In genomic region chr1:23557471-23558124, GRCh38 we compare ENCODE assay signal across 8 cellular contexts. TPM values are rescaled to one million over a fixed set of nuclear protein-coding genes. Genes with fewer than 3 reads are reported as not detected.
DNase-seq lines count a peak whose midpoint lies in the region; ATAC-seq and TF ChIP-seq lines count a peak whose summit lies in the region.

No MANE protein-coding gene starts in this region.

- peaks cover 56% of the 10 kb centered on the region for H3K4me1 ChIP-seq in HAP-1
- peaks cover 60% of the 10 kb centered on the region for H3K4me1 ChIP-seq in hepatocyte (ENCODE audit: insufficient read depth)
- peaks cover 66% of the 10 kb centered on the region for H3K4me1 ChIP-seq in smooth muscle cell (ENCODE audit: low read depth)

- peak overlapping the region; percentile 93 for H3K4me3 ChIP-seq in HAP-1
- peak overlapping the region; percentile 68 for H3K4me3 ChIP-seq in hepatocyte
- peak overlapping the region; percentile 89 for H3K4me3 ChIP-seq in smooth muscle cell

- no peaks in the 10 kb centered on the region for H3K9me2 ChIP-seq in hepatocyte (replicated peaks; ENCODE audit: insufficient read depth)

- in situ Hi-C loops in HAP-1 (cut with MboI; ENCODE audit: low sequenced_read_pairs) = no loop called here

- peak overlapping the region; percentile 98 for H3K27ac Mint-ChIP-seq in WTC11

- H3K9me3 Mint-ChIP-seq in WTC11 = no peaks in the 10 kb centered on the region

- POLR2A ChIA-PET in WTC11 (lab: Charles Lee) = interaction anchor here (1.0 to 7.7 kb wide), 6 partner anchors 10 to 80 kb away, joined by 3 to 100 read pairs (median 6); no protein-coding TSS in a partner anchor

- no peak for DNase-seq in HAP-1 (ENCODE audit: low spot score in 2 of 2)
- no peak for DNase-seq in WTC11 (ENCODE audit: low spot score)
- DNase-seq in hepatocyte (ENCODE audit: low spot score) = no peak
- no peak for DNase-seq in smooth muscle cell (lab: John Stamatoyannopoulos, UW; ENCODE audit: unreplicated experiment)
- no peak for DNase-seq in NCI-H2107 (lab: John Stamatoyannopoulos, UW)
- no peak for DNase-seq in NCI-H1048 (lab: John Stamatoyannopoulos, UW)
- no peak for DNase-seq in putamen (ENCODE audit: low spot score)

- ATAC-seq in WTC11 = no peak
- no peak for ATAC-seq in GM18517 (IDR thresholded peaks at IDR 0.05; ENCODE audit: unreplicated experiment)

- WGBS in hepatocyte (ENCODE audit: low lambda C conversion rate, missing lambda C conversion rate) = 11% methylated on average over 8 of the region's 8 CpGs
- 8% methylated on average over 8 of the region's 8 CpGs for WGBS in smooth muscle cell (ENCODE audit: low lambda C conversion rate)

- no peaks in the 10 kb centered on the region; the same call in 1 of the 2 replicates for H3K27me3 Mint-ChIP-seq in WTC11 (ENCODE audit: low read depth)

- H3K27ac ChIP-seq in hepatocyte = peak overlapping the region; percentile 97
- H3K27ac ChIP-seq in smooth muscle cell (ENCODE audit: low read depth) = peak overlapping the region; percentile 99

- CTCF ChIA-PET in WTC11 (lab: Charles Lee) = interaction anchor here (1.2 to 13.3 kb wide), 5 partner anchors 9 to 134 kb away, joined by 3 to 341 read pairs (median 5); partner anchors contain the start of gene RPL11

- H3K4me3 Mint-ChIP-seq in WTC11 = peak overlapping the region; percentile 94

- peak overlapping the region; percentile 82 for H3K9ac ChIP-seq in smooth muscle cell (ENCODE audit: low read depth)

- H3K79me2 ChIP-seq in hepatocyte (peaks cover 24% of the 10 kb centered on the region), smooth muscle cell (ENCODE audit: low read depth) (peaks cover 24% of the 10 kb centered on the region)

- H2AFZ ChIP-seq in hepatocyte (no peak overlapping the region), smooth muscle cell (ENCODE audit: low read depth) (no peak overlapping the region)

- H3K4me2 ChIP-seq in hepatocyte = peak overlapping the region; percentile 83
- peak overlapping the region; percentile 98 for H3K4me2 ChIP-seq in smooth muscle cell

- no peak for TF ChIP-seq CTCF in WTC11 (IDR thresholded peaks at IDR 0.05)
- TF ChIP-seq CTCF in hepatocyte (IDR thresholded peaks at IDR 0.05; ENCODE audit: poor library complexity) = no peak
- no peak for TF ChIP-seq CTCF in smooth muscle cell (IDR thresholded peaks at IDR 0.05; ENCODE audit: borderline replicate concordance, insufficient read depth, poor library complexity, severe bottlenecking)

- peaks cover 19% of the 10 kb centered on the region for H3K36me3 Mint-ChIP-seq in WTC11

- peaks cover 30% of the 10 kb centered on the region for H3K36me3 ChIP-seq in HAP-1 (replicated peaks)
- no peaks in the 10 kb centered on the region for H3K36me3 ChIP-seq in hepatocyte (replicated peaks; ENCODE audit: insufficient read depth, low read depth)
- H3K36me3 ChIP-seq in smooth muscle cell (ENCODE audit: low read depth) = no peaks in the 10 kb centered on the region

- H3K4me1 Mint-ChIP-seq in WTC11 = peaks cover 73% of the 10 kb centered on the region

- peaks cover 6% of the 10 kb centered on the region for H4K20me1 ChIP-seq in hepatocyte (ENCODE audit: insufficient read depth, poor library complexity, severe bottlenecking)
- H4K20me1 ChIP-seq in smooth muscle cell (ENCODE audit: low read depth) = peaks cover 35% of the 10 kb centered on the region

- H3K27me3 ChIP-seq in HAP-1 (ENCODE audit: low read depth) (no peaks in the 10 kb centered on the region), hepatocyte (no peaks in the 10 kb centered on the region), smooth muscle cell (ENCODE audit: low read depth) (no peaks in the 10 kb centered on the region)

- peaks cover 47% of the 10 kb centered on the region for H3F3A ChIP-seq in smooth muscle cell (ENCODE audit: low read depth)

- H3K9me3 ChIP-seq in HAP-1 (no peaks in the 10 kb centered on the region), hepatocyte (ENCODE audit: low read depth) (no peaks in the 10 kb centered on the region), smooth muscle cell (replicated peaks; ENCODE audit: low read depth) (no peaks in the 10 kb centered on the region)

TF ChIP-seq in WTC11, 78 proteins besides CTCF, POLR2A, EP300 and RAD21 (continues in another document):
- TF ChIP-seq USF1 (CRISPR knock-in tag; IDR thresholded peaks at IDR 0.05) (no peak), AR (CRISPR knock-in tag; IDR thresholded peaks at IDR 0.05) (peak; percentile 74; the same call in 1 of the 2 replicates), ZNF425 (CRISPR knock-in tag; conservative IDR thresholded peaks at IDR 0.05) (peak; percentile 80; the same call in 1 of the 2 replicates), NFYB (CRISPR knock-in tag; conservative IDR thresholded peaks at IDR 0.05; ENCODE audit: low read depth) (no peak), ZMAT4 (CRISPR knock-in tag; IDR thresholded peaks at IDR 0.05) (peak; percentile 2; the same call in 1 of the 2 replicates), ERG (CRISPR knock-in tag; IDR thresholded peaks at IDR 0.05) (peak; percentile 29; the same call in 1 of the 2 replicates), ZNF396 (CRISPR knock-in tag; IDR thresholded peaks at IDR 0.05; ENCODE audit: borderline replicate concordance) (no peak), ZNF138 (CRISPR knock-in tag; conservative IDR thresholded peaks at IDR 0.05) (no peak), NFATC4 (CRISPR knock-in tag; IDR thresholded peaks at IDR 0.05) (peak; percentile 69), RELA (CRISPR knock-in tag; IDR thresholded peaks at IDR 0.05; ENCODE audit: borderline replicate concordance) (no peak), GTF2I (CRISPR knock-in tag; conservative IDR thresholded peaks at IDR 0.05) (no peak), ZNF671 (CRISPR knock-in tag; IDR thresholded peaks at IDR 0.05) (peak; percentile 79; the same call in 1 of the 2 replicates)

RNA-seq across cellular contexts. Expression of gene ID3, which starts 1.7 kb away (rescaled TPM):
- 168 to 278 TPM (median 273 TPM) in 3 replicates for total RNA-seq in WTC11 (2021)
- 155 and 186 TPM in 2 replicates for total RNA-seq in hepatocyte
- 314 and 336 TPM in 2 replicates for polyA plus RNA-seq in hepatocyte
- total RNA-seq in smooth muscle cell = 629 and 752 TPM in 2 replicates
- polyA plus RNA-seq in smooth muscle cell = 929 and 1,018 TPM in 2 replicates

RNA-seq across cellular contexts. Expression of gene E2F2, which starts 26.6 kb away (rescaled TPM):
- 4.9 to 5.6 TPM (median 5.4 TPM) in 3 replicates for total RNA-seq in WTC11 (2021)
- total RNA-seq in hepatocyte = 0.76 and 1.2 TPM in 2 replicates
- 0.21 and 0.85 TPM in 2 replicates for polyA plus RNA-seq in hepatocyte
- 0.63 and 1.2 TPM in 2 replicates for total RNA-seq in smooth muscle cell
- polyA plus RNA-seq in smooth muscle cell = 1.4 and 2.1 TPM in 2 replicates
